10 cellular contexts compared by ENCODE assay signal in genomic region chr5:125058185-125058826, GRCh38.
DNase-seq lines count a peak whose midpoint lies in the region; ATAC-seq lines count a peak whose summit lies in the region.
"Had no signal": no experiment of that assay in that cellular context is flagged by ENCODE, and none has a peak within 500 bp of the region (broad histone marks: within the 10 kb centered on the region; RNA-seq: fewer than 3 reads in every experiment).

No MANE protein-coding gene starts in this region.

- H3K9me3 ChIP-seq in iPS-20b (ENCODE audit: insufficient read depth, low read depth, low read length), result no peaks in the 10 kb centered on the region

- H3K36me3 Mint-ChIP-seq in activated T-cell treated with anti-CD3 and anti-CD28 coated beads, Interleukin-2, amount 50 U/mL, for 72 hours (ENCODE audit: insufficient read depth in 2 of 2), result no peaks in the 10 kb centered on the region
- H3K36me3 Mint-ChIP-seq: CD8-positive, alpha-beta T cell had no signal

- H3K27me3 ChIP-seq in iPS-20b (ENCODE audit: insufficient read depth, low read length), result no peaks in the 10 kb centered on the region

- H3K9me3 Mint-ChIP-seq in activated T-cell treated with anti-CD3 and anti-CD28 coated beads, Interleukin-2, amount 50 U/mL, for 72 hours, result peaks cover 4 to 7% of the 10 kb centered on the region in 2 donors

- H3K36me3 ChIP-seq in iPS-20b (ENCODE audit: insufficient read depth, low read depth, low read length), result no peaks in the 10 kb centered on the region

- no peak for ATAC-seq in activated T-cell treated with anti-CD3 and anti-CD28 coated beads, Interleukin-2, amount 50 U/mL, for 72 hours (replicated peaks in 1 of 2)
- ATAC-seq in HG03196 (IDR thresholded peaks at IDR 0.05; ENCODE audit: unreplicated experiment), result no peak
- ATAC-seq: activated CD4-positive, CD25-positive, alpha-beta regulatory T cell treated with anti-CD3 and anti-CD28 coated beads, Interleukin-2, amount 50 U/mL, for 24 hours; CD8-positive, alpha-beta T cell had no signal

- peaks cover 55% of the 10 kb centered on the region for H3K4me1 ChIP-seq in iPS-20b (ENCODE audit: insufficient read depth, low read length)

- peak; percentile 19 for DNase-seq in Caki2 (ENCODE audit: low read depth)
- DNase-seq in NCI-H1417 (lab: John Stamatoyannopoulos, UW), result peak; percentile 3 to 69 (median 66)
- DNase-seq in SK-N-DZ (ENCODE audit: low spot score), result peak; percentile 60
- no peak for DNase-seq in activated T-cell treated with anti-CD3 and anti-CD28 coated beads, Interleukin-2, amount 50 U/mL, for 72 hours
- DNase-seq in activated CD4-positive, alpha-beta T cell treated with anti-CD3 and anti-CD28 coated beads for 48 hours, result no peak
- DNase-seq in NCI-H226, result no peak
- DNase-seq: CD8-positive, alpha-beta T cell had no signal

- H3K4me1 Mint-ChIP-seq in activated T-cell treated with anti-CD3 and anti-CD28 coated beads, Interleukin-2, amount 50 U/mL, for 72 hours (ENCODE audit: low read depth), result no peaks in the 10 kb centered on the region

- no peak overlapping the region for H3K9ac ChIP-seq in iPS-20b (ENCODE audit: low read depth, low read length)

- in situ Hi-C loops in Caki2 (cut with HindIII; ENCODE audit: low pct_unique_long_range_greater_than_20kb, low sequenced_read_pairs), result no loop called here

- peak overlapping the region; percentile 17; the same call in 1 of the 2 replicates for H3K4me3 ChIP-seq in iPS-20b (ENCODE audit: low read length)

- H3K27ac Mint-ChIP-seq in activated T-cell treated with anti-CD3 and anti-CD28 coated beads, Interleukin-2, amount 50 U/mL, for 72 hours, result no peak overlapping the region
- H3K27ac Mint-ChIP-seq: CD8-positive, alpha-beta T cell had no signal

- H3K27me3 Mint-ChIP-seq in activated T-cell treated with anti-CD3 and anti-CD28 coated beads, Interleukin-2, amount 50 U/mL, for 72 hours (ENCODE audit: low read depth), result no peaks in the 10 kb centered on the region

- H3K27ac ChIP-seq in iPS-20b (ENCODE audit: low read length), result peak overlapping the region; percentile 28

- no peak overlapping the region for H3K4me3 Mint-ChIP-seq in activated T-cell treated with anti-CD3 and anti-CD28 coated beads, Interleukin-2, amount 50 U/mL, for 72 hours
- H3K4me3 Mint-ChIP-seq: CD8-positive, alpha-beta T cell had no signal

Comparison
In these comparisons a context has a peak if more than half of its experiments do, and no peak if none do; other contexts are left out.
1. DNase-seq: peak in Caki2 (single experiment), NCI-H1417 (3 of 3) and SK-N-DZ (single experiment); none in activated T-cell treated with anti-CD3 and anti-CD28 coated beads, Interleukin-2, amount 50 U/mL, for 72 hours (0 of 2), activated CD4-positive, alpha-beta T cell treated with anti-CD3 and anti-CD28 coated beads for 48 hours (single experiment) and NCI-H226 (single experiment).